In the genomic region with DNA sequence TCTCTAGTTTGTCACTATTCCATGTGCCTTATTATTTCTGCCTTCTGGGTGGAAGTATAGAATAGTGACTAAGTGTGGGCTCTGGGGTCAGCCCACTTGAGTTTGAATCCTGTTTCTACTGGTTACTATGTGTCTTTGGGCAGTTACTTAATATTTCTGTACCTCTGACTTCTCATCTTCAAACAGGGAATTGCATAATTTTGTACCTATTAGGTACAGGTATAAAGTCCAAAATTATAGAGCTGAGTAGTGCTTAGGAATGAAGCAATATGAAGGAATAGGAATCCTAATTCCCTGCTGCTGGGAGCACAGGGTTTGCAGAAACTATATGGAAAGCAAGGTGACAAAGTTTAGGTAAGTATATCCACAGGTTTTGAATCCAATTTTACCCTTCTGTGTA, we compare ENCODE assay signal across 1 cellular context.
TF ChIP-seq lines count a peak whose summit lies in the region.

No MANE protein-coding gene starts in this region.

TF ChIP-seq in liver, 16 proteins besides CTCF, POLR2A, EP300 and RAD21 (continued from another document):
- TF ChIP-seq, protein P1, sequence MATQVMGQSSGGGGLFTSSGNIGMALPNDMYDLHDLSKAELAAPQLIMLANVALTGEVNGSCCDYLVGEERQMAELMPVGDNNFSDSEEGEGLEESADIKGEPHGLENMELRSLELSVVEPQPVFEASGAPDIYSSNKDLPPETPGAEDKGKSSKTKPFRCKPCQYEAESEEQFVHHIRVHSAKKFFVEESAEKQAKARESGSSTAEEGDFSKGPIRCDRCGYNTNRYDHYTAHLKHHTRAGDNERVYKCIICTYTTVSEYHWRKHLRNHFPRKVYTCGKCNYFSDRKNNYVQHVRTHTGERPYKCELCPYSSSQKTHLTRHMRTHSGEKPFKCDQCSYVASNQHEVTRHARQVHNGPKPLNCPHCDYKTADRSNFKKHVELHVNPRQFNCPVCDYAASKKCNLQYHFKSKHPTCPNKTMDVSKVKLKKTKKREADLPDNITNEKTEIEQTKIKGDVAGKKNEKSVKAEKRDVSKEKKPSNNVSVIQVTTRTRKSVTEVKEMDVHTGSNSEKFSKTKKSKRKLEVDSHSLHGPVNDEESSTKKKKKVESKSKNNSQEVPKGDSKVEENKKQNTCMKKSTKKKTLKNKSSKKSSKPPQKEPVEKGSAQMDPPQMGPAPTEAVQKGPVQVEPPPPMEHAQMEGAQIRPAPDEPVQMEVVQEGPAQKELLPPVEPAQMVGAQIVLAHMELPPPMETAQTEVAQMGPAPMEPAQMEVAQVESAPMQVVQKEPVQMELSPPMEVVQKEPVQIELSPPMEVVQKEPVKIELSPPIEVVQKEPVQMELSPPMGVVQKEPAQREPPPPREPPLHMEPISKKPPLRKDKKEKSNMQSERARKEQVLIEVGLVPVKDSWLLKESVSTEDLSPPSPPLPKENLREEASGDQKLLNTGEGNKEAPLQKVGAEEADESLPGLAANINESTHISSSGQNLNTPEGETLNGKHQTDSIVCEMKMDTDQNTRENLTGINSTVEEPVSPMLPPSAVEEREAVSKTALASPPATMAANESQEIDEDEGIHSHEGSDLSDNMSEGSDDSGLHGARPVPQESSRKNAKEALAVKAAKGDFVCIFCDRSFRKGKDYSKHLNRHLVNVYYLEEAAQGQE (IDR thresholded peaks at IDR 0.05), result no peak
- TF ChIP-seq ZBTB33 (IDR thresholded peaks at IDR 0.05) (no peak), SP1 (IDR thresholded peaks at IDR 0.05) (no peak)
